ENCODE assay signal across 35 cellular contexts in the genomic region with DNA sequence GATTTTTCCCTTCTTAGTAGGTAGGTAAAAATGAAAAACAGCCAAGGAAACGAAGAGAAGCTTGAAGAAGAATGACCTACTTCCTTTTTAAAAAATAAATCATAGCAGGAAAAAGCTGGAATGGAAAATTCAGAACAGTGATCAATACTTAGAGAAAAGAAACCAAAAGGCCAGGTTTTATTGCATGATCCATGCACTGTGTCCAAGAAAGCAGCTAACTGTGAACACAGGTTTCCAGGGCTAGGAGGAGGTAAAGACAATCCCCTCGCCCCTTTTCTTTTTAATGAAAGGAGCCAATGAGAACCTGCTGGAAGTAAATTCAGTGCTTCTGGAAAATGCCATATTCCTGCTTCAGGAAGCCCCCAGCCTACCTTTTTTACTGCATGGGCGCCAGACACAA. TPM values are rescaled to one million over a fixed set of nuclear protein-coding genes. Genes with fewer than 3 reads are reported as not detected.
"Had no signal": no experiment of that assay in that cellular context is flagged by ENCODE, and none has a peak within 500 bp of the region (broad histone marks: within the 10 kb centered on the region; RNA-seq: fewer than 3 reads in every experiment).

No MANE protein-coding gene starts in this region.

- H3K27me3 Mint-ChIP-seq: progenitor cell of endocrine pancreas had no signal

- H3K4me1 Mint-ChIP-seq: natural killer cell; nephron; neural progenitor cell; stimulated activated memory B cell treated with anti-CD40 and anti-IgM and Interleukin-4, amounts not matched to agents 10 μg/mL and 1 μg/mL and 100 μg/mL, for 72 hours; stimulated activated naive CD8-positive, alpha-beta T cell treated with anti-CD3 and anti-CD28 coated beads, Interleukin-15, amount 100 ng/mL, for 72 hours had no signal

- H3K27me3 ChIP-seq: neural progenitor cell, ovary, testis, tibial artery, upper lobe of right lung, uterus had no signal

- H3K36me3 ChIP-seq: neural progenitor cell, ovary, spleen, suprapubic skin, tibial artery, transverse colon, upper lobe of right lung, uterus had no signal

- H3K36me3 Mint-ChIP-seq: natural killer cell; neural progenitor cell; stimulated activated memory B cell treated with anti-CD40 and anti-IgM and Interleukin-4, amounts not matched to agents 10 μg/mL and 1 μg/mL and 100 μg/mL, for 72 hours; type B pancreatic cell had no signal

- ATAC-seq: natural killer cell; psoas muscle; right cardiac atrium; sciatic nerve; stimulated activated memory B cell treated with anti-CD40 and anti-IgM and Interleukin-4, amounts not matched to agents 10 μg/mL and 1 μg/mL and 100 μg/mL, for 72 hours; stimulated activated naive CD8-positive, alpha-beta T cell treated with anti-CD3 and anti-CD28 coated beads, Interleukin-15, amount 100 ng/mL, for 72 hours; stimulated activated naive CD8-positive, alpha-beta T cell treated with anti-CD3 and anti-CD28 coated beads, Interleukin-15, Interleukin-2, amounts not matched to agents 100 U/mL and 50 U/mL, for 24 hours; upper lobe of right lung had no signal

- H3K27ac ChIP-seq: neural progenitor cell, ovary, parathyroid adenoma, psoas muscle, skin epidermis, spleen, suprapubic skin, testis, tibial artery, transverse colon, upper lobe of right lung, uterus had no signal

- H3K79me2 ChIP-seq: parathyroid adenoma had no signal

- H3K4me3 ChIP-seq: neural progenitor cell, ovary, psoas muscle, skin epidermis, smooth muscle cell, spleen, suprapubic skin, testis, tibial artery, transverse colon, upper lobe of right lung, uterus had no signal

- H3K4me3 Mint-ChIP-seq: natural killer cell; nephron; neural progenitor cell; stimulated activated memory B cell treated with anti-CD40 and anti-IgM and Interleukin-4, amounts not matched to agents 10 μg/mL and 1 μg/mL and 100 μg/mL, for 72 hours; stimulated activated naive CD8-positive, alpha-beta T cell treated with anti-CD3 and anti-CD28 coated beads, Interleukin-15, amount 100 ng/mL, for 72 hours; type B pancreatic cell had no signal

- H3K4me1 ChIP-seq: neural progenitor cell, parathyroid adenoma, psoas muscle, spleen, suprapubic skin, testis, tibial artery, transverse colon, upper lobe of right lung, uterus had no signal

- H3K9me3 Mint-ChIP-seq: neural progenitor cell; stimulated activated memory B cell treated with anti-CD40 and anti-IgM and Interleukin-4, amounts not matched to agents 10 μg/mL and 1 μg/mL and 100 μg/mL, for 72 hours; type B pancreatic cell had no signal

- H2AFZ ChIP-seq: neural progenitor cell, parathyroid adenoma had no signal

- H3K4me2 ChIP-seq: neural progenitor cell, smooth muscle cell had no signal

- H3K27ac Mint-ChIP-seq: natural killer cell; nephron; neural progenitor cell; progenitor cell of endocrine pancreas; stimulated activated memory B cell treated with anti-CD40 and anti-IgM and Interleukin-4, amounts not matched to agents 10 μg/mL and 1 μg/mL and 100 μg/mL, for 72 hours; stimulated activated naive CD8-positive, alpha-beta T cell treated with anti-CD3 and anti-CD28 coated beads, Interleukin-15, amount 100 ng/mL, for 72 hours; type B pancreatic cell had no signal

- DNase-seq: natural killer cell; occipital lobe; ovary; posterior cingulate gyrus; psoas muscle; right cardiac atrium; spleen; stimulated activated CD4-positive, alpha-beta T cell treated with anti-CD3 and anti-CD28 coated beads, Interleukin-12 subunit alpha, Interleukin-12 subunit beta, amount 100 ng/mL, for 4 hours; stimulated activated CD4-positive, alpha-beta T cell treated with anti-CD3 and anti-CD28 coated beads, Interleukin-1b, Interleukin-23, amount 100 ng/mL, for 48 hours; stimulated activated CD4-positive, alpha-beta T cell treated with anti-CD3 and anti-CD28 coated beads, Interleukin-4, amount 100 ng/mL, for 1 hour; stimulated activated CD4-positive, alpha-beta T cell treated with anti-CD3 and anti-CD28 coated beads, Interleukin-4, amount 100 ng/mL, for 4 hours; stimulated activated CD8-positive, alpha-beta memory T cell treated with anti-CD3 and anti-CD28 coated beads, Interleukin-4, amount 100 ng/mL, for 48 hours; stimulated activated naive CD4-positive, alpha-beta T cell; stimulated activated naive CD8-positive, alpha-beta T cell treated with anti-CD3 and anti-CD28 coated beads, Interleukin-15, amount 100 ng/mL, for 72 hours; stimulated activated naive CD8-positive, alpha-beta T cell treated with anti-CD3 and anti-CD28 coated beads, Interleukin-15, Interleukin-2, amounts not matched to agents 100 U/mL and 50 U/mL, for 24 hours; substantia nigra; testis; tibial artery; transverse colon; upper lobe of right lung; uterus had no signal

RNA-seq across cellular contexts. Expression of a gene that starts 47.2 kb away (rescaled TPM):
- total RNA-seq: natural killer cell, occipital lobe, osteoblast, ovary, progenitor cell of endocrine pancreas, psoas muscle, renal cortical epithelial cell, right cardiac atrium, sciatic nerve, smooth muscle cell, spleen, suprapubic skin, transverse colon, upper lobe of right lung, urinary bladder, uterus had no signal
- polyA plus RNA-seq: neural cell, ovary, psoas muscle, right cardiac atrium, smooth muscle cell, spleen, urinary bladder had no signal
